Comparison of ENCODE assay signal across 8 cellular contexts in the genomic region with DNA sequence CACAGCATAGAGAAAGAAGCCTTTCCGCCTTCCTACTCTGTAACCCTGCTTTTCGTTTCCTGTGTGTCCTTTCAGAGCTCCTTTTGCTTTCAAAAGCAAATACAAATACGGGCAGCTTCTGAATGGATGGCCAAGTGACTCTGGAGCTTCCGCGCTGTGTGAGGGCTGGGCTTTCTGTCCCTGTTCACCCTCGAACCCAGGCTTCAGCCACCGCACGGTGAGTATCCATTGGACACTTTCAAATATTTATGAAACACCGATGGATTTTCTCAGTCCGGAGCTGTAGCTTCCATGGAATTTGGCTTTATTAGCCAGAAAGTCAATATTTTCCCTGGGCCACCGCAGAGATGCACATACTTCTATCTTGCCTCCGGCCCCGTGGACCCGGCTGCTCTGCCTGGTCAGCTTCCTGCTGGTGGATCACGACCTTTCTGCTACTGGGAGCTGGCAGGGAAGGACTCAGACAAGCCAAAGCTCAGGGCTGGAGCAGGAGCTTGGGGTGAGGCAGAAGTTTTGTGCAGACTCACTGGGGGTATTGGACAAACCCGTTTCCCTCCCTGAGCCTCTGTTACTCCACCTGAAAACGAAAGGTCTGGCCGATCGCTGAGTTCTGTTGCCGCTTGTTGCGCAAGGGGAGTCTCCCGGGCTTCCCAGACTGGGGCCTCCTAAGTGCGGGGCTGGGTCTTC.
A peak's percentile ranks its signal among the peaks of the same experiment; 100 is the strongest.
DNase-seq lines count a peak whose midpoint lies in the region; ATAC-seq and TF ChIP-seq lines count a peak whose summit lies in the region.
"Had no signal": no experiment of that assay in that cellular context is flagged by ENCODE, and none has a peak within 500 bp of the region (broad histone marks: within the 10 kb centered on the region; RNA-seq: fewer than 3 reads in every experiment).

No MANE protein-coding gene starts in this region.

- DNase-seq in NCI-H146 treated with DMSO at 0.1 percent for 48 hours (lab: John Stamatoyannopoulos, UW; ENCODE audit: unreplicated experiment) (peak; percentile 11), caudate nucleus (lab: John Stamatoyannopoulos, UW) (no peak), right lobe of liver (peak; percentile 61 to 70 (median 62)), tibial nerve (ENCODE audit: low spot score in 2 of 2) (peak; percentile 9 to 19), NCI-H226 (no peak)
- no peak for DNase-seq in CD4-positive, alpha-beta memory T cell
- DNase-seq: NK-92 treated with Interleukin-12 subunit alpha and Interleukin-12 subunit beta, amount 100 ng/mL, for 24 hours had no signal

- H3K9me3 ChIP-seq in right lobe of liver, result no peaks in the 10 kb centered on the region
- no peaks in the 10 kb centered on the region for H3K9me3 ChIP-seq in tibial nerve
- H3K9me3 ChIP-seq in CD4-positive, alpha-beta memory T cell (ENCODE audit: control insufficient read depth in 1 of 2, low read length in 2 of 2), result no peaks in the 10 kb centered on the region

- H3K36me3 ChIP-seq in right lobe of liver (no peaks in the 10 kb centered on the region), tibial nerve (no peaks in the 10 kb centered on the region)
- H3K36me3 ChIP-seq in CD4-positive, alpha-beta memory T cell (ENCODE audit: insufficient read depth, low read length), result no peaks in the 10 kb centered on the region

- peaks cover 0 to 17% (median 0%) of the 10 kb centered on the region in 4 donors for H3K4me1 ChIP-seq in right lobe of liver
- peaks cover 0 to 20% (median 9%) of the 10 kb centered on the region in 4 donors for H3K4me1 ChIP-seq in tibial nerve
- no peaks in the 10 kb centered on the region for H3K4me1 ChIP-seq in CD4-positive, alpha-beta memory T cell (ENCODE audit: insufficient read depth, low read length)

- peak overlapping the region; percentile 33 to 52 (median 42) for H3K4me3 ChIP-seq in right lobe of liver
- peak overlapping the region in 3 of 4 donors; percentile 10 to 42 (median 13) for H3K4me3 ChIP-seq in tibial nerve
- no peak overlapping the region for H3K4me3 ChIP-seq in CD4-positive, alpha-beta memory T cell (ENCODE audit: low read length in 2 of 2)

- H3K27ac ChIP-seq in caudate nucleus (ENCODE audit: low read depth, low read length) (peak overlapping the region; percentile 56), right lobe of liver (peak overlapping the region; percentile 12 to 69 (median 55)), tibial nerve (peak overlapping the region in 3 of 4 donors; percentile 13 to 54 (median 47))
- no peak overlapping the region for H3K27ac ChIP-seq in CD4-positive, alpha-beta memory T cell (ENCODE audit: low read depth, low read length)

- H3K27me3 ChIP-seq in right lobe of liver, result no peaks in the 10 kb centered on the region
- no peaks in the 10 kb centered on the region for H3K27me3 ChIP-seq in tibial nerve
- H3K27me3 ChIP-seq in CD4-positive, alpha-beta memory T cell (ENCODE audit: insufficient read depth, low read length), result no peaks in the 10 kb centered on the region

- 9% methylated on average over 12 of the region's 23 CpGs for whole genome bisulfite sequencing in right lobe of liver (ENCODE audit: insufficient coverage, low coverage, low lambda C conversion rate, missing lambda C conversion rate)
- WGBS in tibial nerve, 2 donors, result 25 to 35% methylated on average over 23 of the region's 23 CpGs

- TF ChIP-seq EP300 in tibial nerve (IDR thresholded peaks at IDR 0.05), result no peak

- no peaks in the 10 kb centered on the region for H3K27me3 Mint-ChIP-seq in CD4-positive, alpha-beta memory T cell

- POLR2A ChIA-PET in CD4-positive, alpha-beta memory T cell (lab: Charles Lee; ENCODE audit: partially characterized antibody), result no interaction called here

- CTCF ChIA-PET in CD4-positive, alpha-beta memory T cell (lab: Charles Lee; ENCODE audit: partially characterized antibody), result no interaction called here

- intact Hi-C loops in right lobe of liver (cut with DNase I), result no loop called here
- intact Hi-C loops in CD4-positive, alpha-beta memory T cell (cut with micrococcal nuclease), result no loop called here

- no peak overlapping the region for H3K27ac Mint-ChIP-seq in CD4-positive, alpha-beta memory T cell

- TF ChIP-seq CTCF in right lobe of liver (IDR thresholded peaks at IDR 0.05) (no peak), tibial nerve (IDR thresholded peaks at IDR 0.05) (no peak)

- H3K4me3 Mint-ChIP-seq in CD4-positive, alpha-beta memory T cell, result no peak overlapping the region

- TF ChIP-seq POLR2A in right lobe of liver (IDR thresholded peaks at IDR 0.05), result no peak
- TF ChIP-seq POLR2A in tibial nerve (IDR thresholded peaks at IDR 0.05), result no peak

- ATAC-seq in right lobe of liver (peak; percentile 73 to 87 (median 84)), GM21786 (IDR thresholded peaks at IDR 0.05; ENCODE audit: unreplicated experiment) (no peak)

- H3K9me3 Mint-ChIP-seq in CD4-positive, alpha-beta memory T cell, result no peaks in the 10 kb centered on the region

- H3K36me3 Mint-ChIP-seq in CD4-positive, alpha-beta memory T cell, result no peaks in the 10 kb centered on the region

- H3K4me1 Mint-ChIP-seq in CD4-positive, alpha-beta memory T cell, result peaks cover 0 to 3% (median 0%) of the 10 kb centered on the region in 4 donors

Comparison
In these comparisons a context has a peak if more than half of its experiments do, and no peak if none do; other contexts are left out.
1. DNase-seq: peak in NCI-H146 treated with DMSO at 0.1 percent for 48 hours (single experiment), right lobe of liver (3 of 3) and tibial nerve (2 of 2); none in caudate nucleus (0 of 61), CD4-positive, alpha-beta memory T cell (0 of 5) and NCI-H226 (single experiment).
2. H3K4me3 ChIP-seq: peak in right lobe of liver (3 of 3) and tibial nerve (3 of 4); none in CD4-positive, alpha-beta memory T cell (0 of 2).